Comparison of ENCODE assay signal across 35 cellular contexts in the genomic region with DNA sequence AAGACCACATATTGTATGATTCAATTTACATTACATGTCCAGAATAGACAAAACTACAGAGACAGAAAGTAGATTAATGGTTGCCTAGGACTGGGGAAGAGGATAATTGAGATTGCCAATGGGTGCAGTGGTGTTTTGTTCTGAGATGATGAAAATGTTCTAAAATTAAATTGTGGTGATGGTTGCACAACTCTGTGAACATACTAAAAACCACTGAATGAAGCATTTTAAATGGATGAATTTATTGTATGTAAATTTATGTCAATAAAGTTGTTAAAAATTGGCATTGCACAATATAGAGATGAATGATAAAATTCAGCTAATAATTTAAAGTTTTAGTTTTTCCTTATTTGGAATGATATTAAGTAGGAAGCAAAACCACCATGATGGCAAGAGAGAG.
"Had no signal": no experiment of that assay in that cellular context is flagged by ENCODE, and none has a peak within 500 bp of the region (broad histone marks: within the 10 kb centered on the region; RNA-seq: fewer than 3 reads in every experiment).

No MANE protein-coding gene starts in this region.

- H3K27me3 ChIP-seq: brain microvascular endothelial cell, foreskin keratinocyte, heart left ventricle, neutrophil, ovary, uterus had no signal

- H3K9me3 ChIP-seq: heart left ventricle, neutrophil, ovary, uterus had no signal

- H3K36me3 ChIP-seq: brain microvascular endothelial cell, heart left ventricle, neutrophil, ovary, uterus, WERI-Rb-1 had no signal

- H3K4me3 ChIP-seq: heart left ventricle, ovary, uterus had no signal

- ATAC-seq: activated CD4-positive, CD25-positive, alpha-beta regulatory T cell treated with anti-CD3 and anti-CD28 coated beads, Interleukin-2, amount 50 U/mL, for 24 hours; effector memory CD8-positive, alpha-beta T cell; foreskin keratinocyte; heart left ventricle; left colon; sciatic nerve; stimulated activated memory B cell treated with anti-CD40 and anti-IgM and Interleukin-4, amounts not matched to agents 10 μg/mL and 1 μg/mL and 100 μg/mL, for 72 hours; stimulated activated naive CD8-positive, alpha-beta T cell treated with anti-CD3 and anti-CD28 coated beads, Interleukin-15, amount 100 ng/mL, for 72 hours had no signal

- DNase-seq: activated CD4-positive, alpha-beta T cell treated with anti-CD3 and anti-CD28 coated beads for 48 hours; activated CD4-positive, alpha-beta T cell treated with anti-CD3 and anti-CD28 coated beads, Interleukin-2, amount 50 U/mL, for 48 hours; activated CD8-positive, alpha-beta memory T cell treated with anti-CD3 and anti-CD28 coated beads, Interleukin-2, amount 50 U/mL, for 4 hours; activated gamma-delta T cell; activated naive CD4-positive, alpha-beta T cell treated with anti-CD3 and anti-CD28 coated beads, Interleukin-2, amount 10 ng/mL, durations not matched to agents 7 days and 5 days; activated naive CD8-positive, alpha-beta T cell treated with anti-CD3 and anti-CD28 coated beads, Interleukin-2, amount 10 ng/mL, durations not matched to agents 7 days and 5 days; activated T-cell treated with anti-CD3 and anti-CD28 coated beads, Interleukin-2, amount 50 U/mL, for 1 hour; amniotic stem cell; brain microvascular endothelial cell; cortex of kidney; effector memory CD8-positive, alpha-beta T cell; erythroblast; foreskin keratinocyte; heart left ventricle; hypothalamus; immature natural killer cell; kidney; left colon; mammary epithelial cell; nephron progenitor cell; ovary; retina; small intestine; stimulated activated CD4-positive, alpha-beta T cell treated with anti-CD3 and anti-CD28 coated beads, Interleukin-4, amount 100 ng/mL, for 4 hours; stimulated activated CD8-positive, alpha-beta memory T cell treated with anti-CD3 and anti-CD28 coated beads, Interleukin-4, amount 100 ng/mL, for 48 hours; stimulated activated naive CD8-positive, alpha-beta T cell treated with anti-CD3 and anti-CD28 coated beads, Interleukin-15, amount 100 ng/mL, for 72 hours; substantia nigra; T-helper 9 cell; uterus; WERI-Rb-1 had no signal

- FAIRE-seq: astrocyte, kidney, small intestine had no signal

- H3K27ac ChIP-seq: brain microvascular endothelial cell, foreskin keratinocyte, heart left ventricle, neutrophil, ovary, uterus, WERI-Rb-1 had no signal

- H3K4me1 ChIP-seq: foreskin keratinocyte, heart left ventricle, uterus had no signal
